Comparison of ENCODE assay signal across 11 cellular contexts in genomic region chr21:42236693-42237092, GRCh38. TPM values are rescaled to one million over a fixed set of nuclear protein-coding genes. Genes with fewer than 3 reads are reported as not detected.
DNase-seq lines count a peak whose midpoint lies in the region; ATAC-seq and TF ChIP-seq lines count a peak whose summit lies in the region.
"Had no signal": no experiment of that assay in that cellular context is flagged by ENCODE, and none has a peak within 500 bp of the region (broad histone marks: within the 10 kb centered on the region; RNA-seq: fewer than 3 reads in every experiment).

No MANE protein-coding gene starts in this region.

- no peak for TF ChIP-seq POLR2A in esophagus muscularis mucosa (IDR thresholded peaks at IDR 0.05; ENCODE audit: low read depth)

- H3K36me3 ChIP-seq in heart right ventricle (no peaks in the 10 kb centered on the region), esophagus muscularis mucosa (no peaks in the 10 kb centered on the region), left lung (no peaks in the 10 kb centered on the region)

- H3K9me3 Mint-ChIP-seq in T-helper 2 cell treated with Interferon-gamma antibody and Interleukin-4, amounts not matched to agents 5 μg/mL and 100 μg/mL, for 36 hours = no peaks in the 10 kb centered on the region
- H3K9me3 Mint-ChIP-seq in type B pancreatic cell = no peaks in the 10 kb centered on the region

- DNase-seq in heart right ventricle (no peak), Right ventricle myocardium superior (no peak), esophagus muscularis mucosa (ENCODE audit: extremely low spot score) (no peak), type B pancreatic cell (ENCODE audit: extremely low spot score, unreplicated experiment) (no peak), left lung (no peak), NCI-H2171 treated with DMSO at 0.1 percent for 48 hours (lab: John Stamatoyannopoulos, UW) (no peak)
- peak; percentile 26 for DNase-seq in T-helper 2 cell treated with Interferon-gamma antibody and Interleukin-4, amounts not matched to agents 5 μg/mL and 100 μg/mL, for 36 hours (ENCODE audit: low spot score)
- DNase-seq: activated CD4-positive, alpha-beta T cell treated with anti-CD3 and anti-CD28 coated beads, Interleukin-2, amount 50 U/mL, for 4 hours; IMR-90; NCI-H187 treated with DMSO at 0.1 percent for 48 hours had no signal

- peaks cover 37 to 77% (median 71%) of the 10 kb centered on the region in 9 donors for H3K4me1 ChIP-seq in heart right ventricle
- peaks cover 55 to 73% (median 62%) of the 10 kb centered on the region in 4 donors for H3K4me1 ChIP-seq in esophagus muscularis mucosa
- H3K4me1 ChIP-seq in left lung = peaks cover 38 to 73% of the 10 kb centered on the region in 2 donors

- H3K9me3 ChIP-seq in heart right ventricle = no peaks in the 10 kb centered on the region
- no peaks in the 10 kb centered on the region for H3K9me3 ChIP-seq in esophagus muscularis mucosa
- H3K9me3 ChIP-seq in left lung = no peaks in the 10 kb centered on the region

- H3K27me3 ChIP-seq in heart right ventricle (no peaks in the 10 kb centered on the region), esophagus muscularis mucosa (no peaks in the 10 kb centered on the region), left lung (no peaks in the 10 kb centered on the region)

- peaks cover 5% of the 10 kb centered on the region for H3K36me3 Mint-ChIP-seq in T-helper 2 cell treated with Interferon-gamma antibody and Interleukin-4, amounts not matched to agents 5 μg/mL and 100 μg/mL, for 36 hours (ENCODE audit: low read depth)
- H3K36me3 Mint-ChIP-seq in type B pancreatic cell = no peaks in the 10 kb centered on the region

- intact Hi-C loops in heart right ventricle (cut with DNase I) = loop anchor here in 1 of 10 donors (5.0 kb wide), 1 partner anchor 69 kb away; no protein-coding TSS in a partner anchor
- intact Hi-C loops in Right ventricle myocardium superior (cut with DNase I) = no loop called here
- intact Hi-C loops in esophagus muscularis mucosa (cut with DNase I) = no loop called here
- intact Hi-C loops in left lung (cut with DNase I) = no loop called here

- peaks cover 70% of the 10 kb centered on the region for H3K4me1 Mint-ChIP-seq in T-helper 2 cell treated with Interferon-gamma antibody and Interleukin-4, amounts not matched to agents 5 μg/mL and 100 μg/mL, for 36 hours (ENCODE audit: low read depth)
- peaks cover 24% of the 10 kb centered on the region for H3K4me1 Mint-ChIP-seq in type B pancreatic cell (ENCODE audit: unreplicated experiment)

- 41 to 52% methylated on average over 3 of the region's 3 CpGs for WGBS in heart right ventricle, 2 donors
- 63% methylated on average over 3 of the region's 3 CpGs for WGBS in esophagus muscularis mucosa

- peak overlapping the region; percentile 71 for H3K4me3 Mint-ChIP-seq in T-helper 2 cell treated with Interferon-gamma antibody and Interleukin-4, amounts not matched to agents 5 μg/mL and 100 μg/mL, for 36 hours
- H3K4me3 Mint-ChIP-seq in type B pancreatic cell = peak overlapping the region; percentile 6

- no peak for TF ChIP-seq EP300 in esophagus muscularis mucosa (IDR thresholded peaks at IDR 0.05)

- no peak for ATAC-seq in heart right ventricle
- ATAC-seq in Right ventricle myocardium superior (ENCODE audit: poor library complexity) = no peak
- ATAC-seq in left lung = no peak
- no peak for ATAC-seq in HG02571 (IDR thresholded peaks at IDR 0.05; ENCODE audit: unreplicated experiment)

- H3K4me3 ChIP-seq in heart right ventricle (no peak overlapping the region), esophagus muscularis mucosa (no peak overlapping the region), left lung (no peak overlapping the region)

- peak overlapping the region; percentile 92 for H3K27ac Mint-ChIP-seq in T-helper 2 cell treated with Interferon-gamma antibody and Interleukin-4, amounts not matched to agents 5 μg/mL and 100 μg/mL, for 36 hours
- no peak overlapping the region for H3K27ac Mint-ChIP-seq in type B pancreatic cell

- H3K27me3 Mint-ChIP-seq in T-helper 2 cell treated with Interferon-gamma antibody and Interleukin-4, amounts not matched to agents 5 μg/mL and 100 μg/mL, for 36 hours (ENCODE audit: low read depth) = no peaks in the 10 kb centered on the region
- H3K27me3 Mint-ChIP-seq in type B pancreatic cell = peaks cover 9% of the 10 kb centered on the region

- TF ChIP-seq CTCF in heart right ventricle (IDR thresholded peaks at IDR 0.05) (no peak), esophagus muscularis mucosa (IDR thresholded peaks at IDR 0.05) (no peak), type B pancreatic cell (conservative IDR thresholded peaks at IDR 0.05) (no peak), left lung (IDR thresholded peaks at IDR 0.05) (no peak)

- peak overlapping the region in 9 of 10 donors; percentile 80 to 93 (median 88) for H3K27ac ChIP-seq in heart right ventricle
- peak overlapping the region; percentile 44 to 90 (median 86) for H3K27ac ChIP-seq in esophagus muscularis mucosa (replicated peaks in 1 of 4)
- H3K27ac ChIP-seq in left lung = no peak overlapping the region

RNA-seq across cellular contexts. Expression of gene ABCG1, which starts 17.8 kb away (rescaled TPM):
- 10 to 100 TPM in 7 of 10 donors, 1 to 10 TPM in 3; 5.5 to 26.2 (median 14.6) TPM for total RNA-seq in heart right ventricle
- 10 to 100 TPM; 11.6 to 19.4 TPM for polyA plus RNA-seq in heart right ventricle
- total RNA-seq in Right ventricle myocardium superior = 7.3 TPM
- total RNA-seq in esophagus muscularis mucosa = 10 to 100 TPM; 16.1 to 25.9 (median 20.0) TPM
- total RNA-seq in type B pancreatic cell (ENCODE audit: low replicate concordance) = 6.2 and 8.4 TPM in 2 replicates
- 10 to 100 TPM; 40.6 to 53.8 TPM for total RNA-seq in left lung

Comparison
In these comparisons a context has a peak if more than half of its experiments do, and no peak if none do; other contexts are left out.
1. H3K27ac ChIP-seq: peak in heart right ventricle (9 of 10) and esophagus muscularis mucosa (4 of 4); none in left lung (0 of 2).